ENCODE assay signal across 15 cellular contexts in the genomic region with DNA sequence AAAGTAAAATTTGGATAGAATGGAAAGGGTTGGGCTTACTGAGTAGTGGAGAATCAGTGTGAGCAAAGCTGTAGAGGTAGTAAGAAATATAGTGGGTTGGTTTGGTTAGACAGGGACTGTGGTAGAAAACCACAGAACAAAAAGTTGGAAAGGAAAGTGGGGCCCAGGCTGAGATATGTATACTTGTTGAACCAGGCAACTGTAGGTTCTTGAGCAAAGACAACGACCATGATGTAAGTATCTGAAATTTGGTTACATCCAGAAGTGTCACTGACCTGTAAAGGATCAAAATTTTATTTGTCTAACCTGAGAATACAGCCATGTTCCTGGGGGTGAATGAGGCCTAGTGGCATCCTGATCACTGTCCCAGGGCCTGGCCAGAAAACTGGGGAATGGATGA.
A peak's percentile ranks its signal among the peaks of the same experiment; 100 is the strongest.
DNase-seq lines count a peak whose midpoint lies in the region; ATAC-seq and TF ChIP-seq lines count a peak whose summit lies in the region.
"Had no signal": no experiment of that assay in that cellular context is flagged by ENCODE, and none has a peak within 500 bp of the region (broad histone marks: within the 10 kb centered on the region; RNA-seq: fewer than 3 reads in every experiment).

No MANE protein-coding gene starts in this region.

- peak; percentile 68 to 71 for DNase-seq in activated T-cell treated with anti-CD3 and anti-CD28 coated beads, Interleukin-2, amount 50 U/mL, for 72 hours
- no peak for DNase-seq in activated T-cell treated with anti-CD3 and anti-CD28 coated beads for 4 hours
- no peak for DNase-seq in gastrocnemius medialis
- DNase-seq in endodermal cell, result no peak
- no peak for DNase-seq in NOMO-1 (lab: John Stamatoyannopoulos, UW; ENCODE audit: unreplicated experiment in 2 of 2)
- DNase-seq: amygdala, islet precursor cell, NCI-H2171 treated with DMSO at 0.1 percent for 48 hours, SHP77 treated with DMSO at 0.1 percent for 48 hours, substantia nigra, T1000 had no signal

- H3K36me3 Mint-ChIP-seq in activated T-cell treated with anti-CD3 and anti-CD28 coated beads, Interleukin-2, amount 50 U/mL, for 72 hours (ENCODE audit: insufficient read depth in 2 of 2), result peaks cover 15 to 17% of the 10 kb centered on the region in 2 donors
- H3K36me3 Mint-ChIP-seq in IgD-negative memory B cell (peaks cover 9% of the 10 kb centered on the region), endodermal cell (ENCODE audit: low read depth) (no peaks in the 10 kb centered on the region)
- H3K36me3 Mint-ChIP-seq in activated naive CD8-positive, alpha-beta T cell, result peaks cover 29% of the 10 kb centered on the region

- H3K4me3 ChIP-seq in gastrocnemius medialis (no peak overlapping the region), endodermal cell (ENCODE audit: low read length) (no peak overlapping the region)

- peak overlapping the region; percentile 2 to 36 (median 24) for H3K27ac ChIP-seq in gastrocnemius medialis
- no peak overlapping the region for H3K27ac ChIP-seq in endodermal cell (ENCODE audit: low read depth, low read length)

- H3K9ac ChIP-seq in endodermal cell (ENCODE audit: extremely low read depth, low read length, poor library complexity, severe bottlenecking), result no peak overlapping the region

- intact Hi-C loops in gastrocnemius medialis (cut with DNase I; ENCODE audit: low total_unique reads), result no loop called here

- H3K9me3 Mint-ChIP-seq in activated T-cell treated with anti-CD3 and anti-CD28 coated beads, Interleukin-2, amount 50 U/mL, for 72 hours, result no peaks in the 10 kb centered on the region
- H3K9me3 Mint-ChIP-seq in IgD-negative memory B cell (no peaks in the 10 kb centered on the region), endodermal cell (no peaks in the 10 kb centered on the region)
- no peaks in the 10 kb centered on the region for H3K9me3 Mint-ChIP-seq in activated naive CD8-positive, alpha-beta T cell (ENCODE audit: low read depth)
- H3K9me3 Mint-ChIP-seq: mesothelial cell of epicardium had no signal

- peak overlapping the region; percentile 98 for H3K27ac Mint-ChIP-seq in activated T-cell treated with anti-CD3 and anti-CD28 coated beads, Interleukin-2, amount 50 U/mL, for 72 hours
- peak overlapping the region in 2 of 3 donors; percentile 23 to 65 for H3K27ac Mint-ChIP-seq in IgD-negative memory B cell
- H3K27ac Mint-ChIP-seq in activated naive CD8-positive, alpha-beta T cell, result peak overlapping the region; percentile 94
- no peak overlapping the region for H3K27ac Mint-ChIP-seq in endodermal cell
- H3K27ac Mint-ChIP-seq: mesothelial cell of epicardium had no signal

- H3K9me3 ChIP-seq in gastrocnemius medialis (no peaks in the 10 kb centered on the region), endodermal cell (ENCODE audit: control insufficient read depth, low read length) (no peaks in the 10 kb centered on the region)

- H3K36me3 ChIP-seq in gastrocnemius medialis (peaks cover 0 to 4% of the 10 kb centered on the region in 2 donors), endodermal cell (ENCODE audit: control insufficient read depth, insufficient read depth, low read length) (no peaks in the 10 kb centered on the region)

- H3K27me3 ChIP-seq in gastrocnemius medialis (no peaks in the 10 kb centered on the region), endodermal cell (ENCODE audit: control insufficient read depth, insufficient read depth, low read length, poor library complexity, severe bottlenecking) (no peaks in the 10 kb centered on the region)

- in situ Hi-C loops in gastrocnemius medialis (cut with MboI; ENCODE audit: low sequenced_read_pairs in 4 of 4), result loop anchor here in 1 of 4 donors (10.0 to 25.0 kb wide), 2 partner anchors 55 to 107 kb away; a partner anchor contains a TSS

- peaks cover 81% of the 10 kb centered on the region for H3K4me1 Mint-ChIP-seq in activated T-cell treated with anti-CD3 and anti-CD28 coated beads, Interleukin-2, amount 50 U/mL, for 72 hours (ENCODE audit: low read depth)
- H3K4me1 Mint-ChIP-seq in IgD-negative memory B cell, result peaks cover 14 to 24% (median 22%) of the 10 kb centered on the region in 3 donors
- peaks cover 80% of the 10 kb centered on the region for H3K4me1 Mint-ChIP-seq in activated naive CD8-positive, alpha-beta T cell (ENCODE audit: low read depth)
- peaks cover 9% of the 10 kb centered on the region for H3K4me1 Mint-ChIP-seq in endodermal cell

- no peaks in the 10 kb centered on the region for H3K27me3 Mint-ChIP-seq in activated T-cell treated with anti-CD3 and anti-CD28 coated beads, Interleukin-2, amount 50 U/mL, for 72 hours (ENCODE audit: low read depth)
- no peaks in the 10 kb centered on the region for H3K27me3 Mint-ChIP-seq in IgD-negative memory B cell
- H3K27me3 Mint-ChIP-seq in activated naive CD8-positive, alpha-beta T cell, result no peaks in the 10 kb centered on the region
- H3K27me3 Mint-ChIP-seq in endodermal cell (ENCODE audit: insufficient read depth), result no peaks in the 10 kb centered on the region

- peak overlapping the region; percentile 74 to 83 for H3K4me3 Mint-ChIP-seq in activated T-cell treated with anti-CD3 and anti-CD28 coated beads, Interleukin-2, amount 50 U/mL, for 72 hours
- no peak overlapping the region for H3K4me3 Mint-ChIP-seq in IgD-negative memory B cell
- peak overlapping the region; percentile 72 for H3K4me3 Mint-ChIP-seq in activated naive CD8-positive, alpha-beta T cell
- H3K4me3 Mint-ChIP-seq in endodermal cell, result no peak overlapping the region
- H3K4me3 Mint-ChIP-seq: mesothelial cell of epicardium had no signal

- TF ChIP-seq POLR2A in gastrocnemius medialis (IDR thresholded peaks at IDR 0.05), result no peak

- WGBS in endodermal cell (ENCODE audit: insufficient coverage in 1 of 2, insufficient read length in 1 of 2), 2 experiments, result 84% methylated on average over 1 of the region's 1 CpG; no CpG with 5 or more reads in 1 of the 2 experiments

- H3K4me1 ChIP-seq in gastrocnemius medialis (peaks cover 8 to 46% of the 10 kb centered on the region in 2 donors), endodermal cell (ENCODE audit: control insufficient read depth, insufficient read depth, low read length) (no peaks in the 10 kb centered on the region)

- peak; percentile 80 to 87 for ATAC-seq in activated T-cell treated with anti-CD3 and anti-CD28 coated beads, Interleukin-2, amount 50 U/mL, for 72 hours (replicated peaks in 1 of 2)
- ATAC-seq in gastrocnemius medialis, result no peak
- ATAC-seq in GM21447 (IDR thresholded peaks at IDR 0.05; ENCODE audit: unreplicated experiment), result no peak

- no peak for TF ChIP-seq CTCF in gastrocnemius medialis (IDR thresholded peaks at IDR 0.05 in 4 of 5, conservative IDR thresholded peaks at IDR 0.05 in 1 of 5)
- TF ChIP-seq CTCF in endodermal cell (conservative IDR thresholded peaks at IDR 0.05), result no peak

Comparison
In these comparisons a context has a peak if more than half of its experiments do, and no peak if none do; other contexts are left out.
1. DNase-seq: peak in activated T-cell treated with anti-CD3 and anti-CD28 coated beads, Interleukin-2, amount 50 U/mL, for 72 hours (2 of 2); none in activated T-cell treated with anti-CD3 and anti-CD28 coated beads for 4 hours (single experiment), gastrocnemius medialis (0 of 2), endodermal cell (single experiment) and NOMO-1 (0 of 2).
2. ATAC-seq: peak in activated T-cell treated with anti-CD3 and anti-CD28 coated beads, Interleukin-2, amount 50 U/mL, for 72 hours (2 of 2); none in gastrocnemius medialis (0 of 2) and GM21447 (single experiment).
3. H3K4me3 Mint-ChIP-seq: peak in activated T-cell treated with anti-CD3 and anti-CD28 coated beads, Interleukin-2, amount 50 U/mL, for 72 hours (2 of 2) and activated naive CD8-positive, alpha-beta T cell (single experiment); none in IgD-negative memory B cell (0 of 4) and endodermal cell (single experiment).